Comparison of ENCODE assay signal across 9 cellular contexts in the genomic region with DNA sequence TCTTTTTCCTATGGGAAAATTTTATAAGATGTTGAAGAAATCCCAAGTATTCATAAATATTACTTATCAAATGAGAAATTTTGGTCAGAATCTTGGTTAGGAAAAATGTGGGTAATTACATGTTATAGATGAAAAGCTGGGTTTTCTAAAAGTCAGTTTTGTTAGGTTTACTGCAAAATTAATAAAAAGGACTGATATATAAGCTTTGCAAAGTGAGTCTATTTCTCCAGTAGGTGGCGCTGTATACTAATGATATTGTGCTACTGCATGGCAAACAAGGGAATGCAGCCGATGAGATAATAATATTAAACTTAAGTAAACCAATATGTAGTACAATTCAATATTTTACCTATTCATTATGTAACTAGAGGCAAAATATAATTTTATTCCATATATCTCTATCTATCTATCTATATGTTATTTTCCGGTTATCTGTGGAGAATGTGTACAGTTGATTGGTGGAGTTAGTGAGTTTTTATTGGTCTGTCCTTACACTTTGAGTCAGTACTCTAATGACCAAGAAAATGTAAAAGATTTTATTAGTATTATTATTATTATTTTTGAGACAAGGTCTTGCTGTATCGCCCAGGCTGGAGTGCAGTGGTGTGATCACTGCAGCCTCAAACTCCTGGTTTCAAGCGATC. TPM values are rescaled to one million over a fixed set of nuclear protein-coding genes. Genes with fewer than 3 reads are reported as not detected.
DNase-seq lines count a peak whose midpoint lies in the region; ATAC-seq, FAIRE-seq and TF ChIP-seq lines count a peak whose summit lies in the region.
"Had no signal": no experiment of that assay in that cellular context is flagged by ENCODE, and none has a peak within 500 bp of the region (broad histone marks: within the 10 kb centered on the region; RNA-seq: fewer than 3 reads in every experiment).

No MANE protein-coding gene starts in this region.

- dilution Hi-C loops in mammary epithelial cell (cut with HindIII; ENCODE audit: low sequenced_read_pairs), result no loop called here

- no TSS peak for BruUV-seq in mammary epithelial cell (replicated peaks; lab: Mats Ljungman, UMichigan)

- H3K9ac ChIP-seq in mammary epithelial cell (ENCODE audit: insufficient read depth, low read length) (no peak overlapping the region), liver (ENCODE audit: low read depth in 1 of 2, low read length in 2 of 2) (no peak overlapping the region)

- H3K9me3 Mint-ChIP-seq in CD4-positive, alpha-beta T cell, result no peaks in the 10 kb centered on the region

- no peaks in the 10 kb centered on the region for H4K20me1 ChIP-seq in mammary epithelial cell (ENCODE audit: insufficient read depth, low read length)

- 59% methylated on average over 5 of the region's 5 CpGs for WGBS in mammary epithelial cell (ENCODE audit: low coverage, missing lambda C conversion rate)
- WGBS in liver, result 58% methylated on average over 5 of the region's 5 CpGs

- H3K36me3 Mint-ChIP-seq in CD4-positive, alpha-beta T cell (ENCODE audit: low read depth), result no peaks in the 10 kb centered on the region

- H3K4me3 Mint-ChIP-seq in CD4-positive, alpha-beta T cell, result no peak overlapping the region

- H3K27ac ChIP-seq in CD4-positive, alpha-beta T cell (ENCODE audit: low read depth, low read length), result no peak overlapping the region
- no peak overlapping the region for H3K27ac ChIP-seq in mammary epithelial cell (ENCODE audit: insufficient read depth, low read depth, low read length)
- no peak overlapping the region for H3K27ac ChIP-seq in liver (ENCODE audit: low read depth in 1 of 2, low read length in 2 of 2)

- no peak overlapping the region for H3K27ac Mint-ChIP-seq in CD4-positive, alpha-beta T cell

- no peaks in the 10 kb centered on the region for H3K27me3 ChIP-seq in CD4-positive, alpha-beta T cell (ENCODE audit: control insufficient read depth, insufficient read depth, low read length)
- H3K27me3 ChIP-seq in mammary epithelial cell (ENCODE audit: insufficient read depth, low read length) (no peaks in the 10 kb centered on the region), liver (ENCODE audit: control insufficient read depth in 4 of 4, insufficient read depth in 4 of 4, low read length in 3 of 4) (no peaks in the 10 kb centered on the region)

- no peak for FAIRE-seq in HTR-8/SVneo (lab: Jason Lieb, UNC)

- intact Hi-C loops in CD4-positive, alpha-beta T cell (cut with DNase I, micrococcal nuclease), result loop anchor here in 1 of 2 experiments (5.0 kb wide), 1 partner anchor 642 kb away; no protein-coding TSS in a partner anchor
- intact Hi-C loops in mammary epithelial cell (cut with micrococcal nuclease), result loop anchor here (1.0 to 10.0 kb wide), 2 partner anchors 206 to 644 kb away; no protein-coding TSS in a partner anchor

- ATAC-seq in CD4-positive, alpha-beta T cell (ENCODE audit: poor library complexity), result no peak
- ATAC-seq in GM18909 (IDR thresholded peaks at IDR 0.05; ENCODE audit: poor library complexity, unreplicated experiment) (peak; percentile 84), HG02981 (IDR thresholded peaks at IDR 0.05; ENCODE audit: unreplicated experiment) (no peak)

- H3K36me3 ChIP-seq in mammary epithelial cell (ENCODE audit: insufficient read depth, low read length) (no peaks in the 10 kb centered on the region), liver (ENCODE audit: control insufficient read depth in 4 of 4, insufficient read depth in 3 of 4, low read depth in 1 of 4, low read length in 3 of 4) (no peaks in the 10 kb centered on the region)

- H3K9me3 ChIP-seq in CD4-positive, alpha-beta T cell (ENCODE audit: control insufficient read depth, low read length), result no peaks in the 10 kb centered on the region
- H3K9me3 ChIP-seq in mammary epithelial cell (replicated peaks; ENCODE audit: insufficient read depth, low read length), result peaks cover under 1% of the 10 kb centered on the region
- H3K9me3 ChIP-seq in liver (ENCODE audit: control insufficient read depth in 4 of 4, low read length in 3 of 4), result no peaks in the 10 kb centered on the region

- H3K4me2 ChIP-seq in mammary epithelial cell (ENCODE audit: insufficient read depth, low read depth, low read length), result no peak overlapping the region

- POLR2A ChIA-PET in CD4-positive, alpha-beta T cell (lab: Charles Lee), result no interaction called here

- H3K4me1 ChIP-seq in mammary epithelial cell (ENCODE audit: insufficient read depth, low read length) (no peaks in the 10 kb centered on the region), liver (ENCODE audit: control insufficient read depth in 4 of 4, insufficient read depth in 4 of 4, low read length in 3 of 4) (no peaks in the 10 kb centered on the region)

- H3K4me1 Mint-ChIP-seq in CD4-positive, alpha-beta T cell (ENCODE audit: low read depth), result no peaks in the 10 kb centered on the region

- H2AFZ ChIP-seq in mammary epithelial cell (ENCODE audit: low read depth, low read length), result no peak overlapping the region

- no peak for DNase-seq in CD4-positive, alpha-beta T cell
- DNase-seq in HTR-8/SVneo (ENCODE audit: insufficient read length, low spot score) (peak; percentile 44), NCI-H748 treated with DMSO at 0.1 percent for 48 hours (lab: John Stamatoyannopoulos, UW) (peak; percentile 59), mammary epithelial cell (peak; percentile 31)
- no peak for DNase-seq in activated CD8-positive, alpha-beta memory T cell treated with anti-CD3 and anti-CD28 coated beads for 24 hours
- DNase-seq: left cardiac atrium had no signal

- H3K79me2 ChIP-seq in mammary epithelial cell (ENCODE audit: insufficient read depth, low read length), result no peaks in the 10 kb centered on the region

- no peaks in the 10 kb centered on the region for H3K27me3 Mint-ChIP-seq in CD4-positive, alpha-beta T cell

- in situ Hi-C loops in mammary epithelial cell (cut with MboI; ENCODE audit: low sequenced_read_pairs in 2 of 2), result loop anchor here in 1 of 2 donors (10.0 to 25.0 kb wide), 2 partner anchors 364 to 482 kb away; partner anchors contain the start of genes FOXA1 and TTC6

- no peak overlapping the region for H3K4me3 ChIP-seq in mammary epithelial cell (replicated peaks in 1 of 3; ENCODE audit: insufficient read depth in 1 of 3, low read depth in 2 of 3, low read length in 3 of 3)
- H3K4me3 ChIP-seq in liver (ENCODE audit: low read depth in 1 of 3, low read length in 3 of 3), result no peak overlapping the region

- TF ChIP-seq RAD21 in liver (IDR thresholded peaks at IDR 0.05), result peak; percentile 81 to 83

- CTCF ChIA-PET in CD4-positive, alpha-beta T cell (lab: Charles Lee), result interaction anchor here (1.3 kb wide), 1 partner anchor 10 kb away, joined by 4 read pairs; no protein-coding TSS in a partner anchor
- CTCF ChIA-PET in mammary epithelial cell (lab: Charles Lee; ENCODE audit: low non-redundant PET), result interaction anchor here (0.6 to 0.7 kb wide), 3 partner anchors 14 to 1812 kb away, joined by 4 to 5 read pairs (median 4); no protein-coding TSS in a partner anchor

- peak; percentile 44 for TF ChIP-seq CTCF in CD4-positive, alpha-beta T cell (IDR thresholded peaks at IDR 0.05)
- TF ChIP-seq CTCF in mammary epithelial cell (conservative IDR thresholded peaks at IDR 0.05 in 1 of 2, IDR thresholded peaks at IDR 0.05 in 1 of 2; ENCODE audit: extremely low read depth in 1 of 2, insufficient read depth in 1 of 2, low read depth in 1 of 2, low read length in 2 of 2) (peak; percentile 70 to 75), liver (IDR thresholded peaks at IDR 0.05; ENCODE audit: low read depth, low read length, missing input control) (peak; percentile 72)

TF ChIP-seq in liver, 16 proteins besides CTCF, POLR2A, EP300 and RAD21:
- TF ChIP-seq EGR1 (IDR thresholded peaks at IDR 0.05; ENCODE audit: low read depth in 2 of 2) (no peak), FOXA1 (IDR thresholded peaks at IDR 0.05) (no peak), SP1 (IDR thresholded peaks at IDR 0.05) (no peak), NR2F2 (IDR thresholded peaks at IDR 0.05) (no peak), YY1 (IDR thresholded peaks at IDR 0.05) (no peak), GABPA (IDR thresholded peaks at IDR 0.05 in 1 of 2, conservative IDR thresholded peaks at IDR 0.05 in 1 of 2) (no peak), RXRA (IDR thresholded peaks at IDR 0.05) (no peak), JUND (IDR thresholded peaks at IDR 0.05) (no peak), HNF4G (IDR thresholded peaks at IDR 0.05) (no peak), TAF1 (conservative IDR thresholded peaks at IDR 0.05) (no peak)
- TF ChIP-seq, protein P1, sequence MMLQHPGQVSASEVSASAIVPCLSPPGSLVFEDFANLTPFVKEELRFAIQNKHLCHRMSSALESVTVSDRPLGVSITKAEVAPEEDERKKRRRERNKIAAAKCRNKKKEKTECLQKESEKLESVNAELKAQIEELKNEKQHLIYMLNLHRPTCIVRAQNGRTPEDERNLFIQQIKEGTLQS (IDR thresholded peaks at IDR 0.05), result no peak

RNA-seq across cellular contexts. Expression of gene MIPOL1, which starts 32.9 kb away (rescaled TPM):
- under 1 TPM in 1 of 2 experiments, not detected in 1; 0.30 TPM for total RNA-seq in CD4-positive, alpha-beta T cell
- 10 to 100 TPM; 11.2 to 15.7 TPM for total RNA-seq in mammary epithelial cell
- polyA plus RNA-seq in mammary epithelial cell, result 2.7 TPM
- polyA minus RNA-seq in mammary epithelial cell, result 2.7 TPM
- total RNA-seq in liver, result 1 to 10 TPM; 2.1 to 6.6 TPM
- polyA plus RNA-seq in liver, result 1 to 10 TPM in 1 of 2 donors, under 1 TPM in 1; 0.51 to 1.7 TPM

RNA-seq across cellular contexts. Expression of gene SLC25A21, which starts 58.3 kb away (rescaled TPM):
- total RNA-seq in CD4-positive, alpha-beta T cell, result not detected
- total RNA-seq in mammary epithelial cell (1 to 10 TPM in 1 of 2 donors, under 1 TPM in 1; 0.99 to 1.3 TPM), liver (10 to 100 TPM in 1 of 2 donors, under 1 TPM in 1; 0.17 to 24.3 TPM)
- polyA plus RNA-seq in mammary epithelial cell (0.31 TPM), liver (under 1 TPM; 0.13 to 0.29 TPM)
- not detected for polyA minus RNA-seq in mammary epithelial cell

Comparison
In these comparisons a context has a peak if more than half of its experiments do, and no peak if none do; other contexts are left out.
1. DNase-seq: peak in HTR-8/SVneo (single experiment), NCI-H748 treated with DMSO at 0.1 percent for 48 hours (single experiment) and mammary epithelial cell (single experiment); none in CD4-positive, alpha-beta T cell (0 of 10) and activated CD8-positive, alpha-beta memory T cell treated with anti-CD3 and anti-CD28 coated beads for 24 hours (single experiment).
2. Peak in every context shown above with its lines, with median percentiles within 50 percentile points of each other: CTCF ChIP-seq.